12 cellular contexts compared by ENCODE assay signal in genomic region chr18:74899554-74899953, GRCh38.
A peak's percentile ranks its signal among the peaks of the same experiment; 100 is the strongest.
DNase-seq lines count a peak whose midpoint lies in the region; ATAC-seq, FAIRE-seq and TF ChIP-seq lines count a peak whose summit lies in the region.
"Had no signal": no experiment of that assay in that cellular context is flagged by ENCODE, and none has a peak within 500 bp of the region (broad histone marks: within the 10 kb centered on the region; RNA-seq: fewer than 3 reads in every experiment).

No MANE protein-coding gene starts in this region.

- peaks cover 2% of the 10 kb centered on the region for H3K27me3 Mint-ChIP-seq in neural progenitor cell (ENCODE audit: insufficient read depth, low read depth)
- H3K27me3 Mint-ChIP-seq in immature natural killer cell (ENCODE audit: low read depth in 3 of 3) = peaks cover 0 to 5% (median 0%) of the 10 kb centered on the region in 3 donors

- peak; percentile 79 for FAIRE-seq in D721Med (lab: Jason Lieb, UNC)

- H3K9me2 ChIP-seq in PC-3 (replicated peaks; ENCODE audit: low read length) = no peaks in the 10 kb centered on the region

- no peak overlapping the region for H2AFZ ChIP-seq in PC-3 (ENCODE audit: low read length)
- no peak overlapping the region for H2AFZ ChIP-seq in neural progenitor cell (replicated peaks)

- H3K4me3 ChIP-seq in PC-3 (ENCODE audit: low read length) = no peak overlapping the region
- no peak overlapping the region for H3K4me3 ChIP-seq in neural progenitor cell
- H3K4me3 ChIP-seq: tibial nerve had no signal

- H3K4me1 ChIP-seq in PC-3 (ENCODE audit: insufficient read depth, low read length) (peaks cover 30% of the 10 kb centered on the region), neural progenitor cell (no peaks in the 10 kb centered on the region)

- DNase-seq in D721Med (ENCODE audit: insufficient read length, low spot score) (no peak), NCI-H1092 treated with DMSO at 0.1 percent for 48 hours (lab: John Stamatoyannopoulos, UW) (peak; percentile 98), PC-3 (no peak), kidney tubule cell (ENCODE audit: low spot score) (peak; percentile 11), neural progenitor cell (ENCODE audit: low spot score) (no peak), immature natural killer cell (no peak)
- DNase-seq: activated naive CD4-positive, alpha-beta T cell; mesendoderm; NCI-H187 treated with DMSO at 0.1 percent for 48 hours; retina had no signal

- POLR2A ChIA-PET in PC-3 (lab: Charles Lee; ENCODE audit: unreplicated experiment) = no interaction called here

- no TSS peak for BruUV-seq in PC-3 (replicated peaks; lab: Mats Ljungman, UMichigan)

- H3K9me3 ChIP-seq in PC-3 (ENCODE audit: low read length) (no peaks in the 10 kb centered on the region), neural progenitor cell (ENCODE audit: low read depth) (no peaks in the 10 kb centered on the region)
- H3K9me3 ChIP-seq: tibial nerve had no signal

- no peaks in the 10 kb centered on the region for H3K27me3 ChIP-seq in PC-3 (ENCODE audit: low read length)
- H3K27me3 ChIP-seq in neural progenitor cell = no peaks in the 10 kb centered on the region
- H3K27me3 ChIP-seq: tibial nerve had no signal

- H3K9ac ChIP-seq in PC-3 (ENCODE audit: low read length) (no peak overlapping the region), neural progenitor cell (no peak overlapping the region)

- intact Hi-C loops in PC-3 (cut with micrococcal nuclease) = loop anchor here (5.0 kb wide), 4 partner anchors 92 to 578 kb away; no protein-coding TSS in a partner anchor

- H3K36me3 Mint-ChIP-seq in neural progenitor cell = no peaks in the 10 kb centered on the region
- H3K36me3 Mint-ChIP-seq in immature natural killer cell = peaks cover 0 to 3% (median 3%) of the 10 kb centered on the region in 3 donors

- H3F3A ChIP-seq in PC-3 (ENCODE audit: low read length, unreplicated experiment) (peaks cover 8% of the 10 kb centered on the region), neural progenitor cell (ENCODE audit: low read depth) (no peaks in the 10 kb centered on the region)

- CTCF ChIA-PET in PC-3 (lab: Charles Lee) = no interaction called here

- H3K4me3 Mint-ChIP-seq in neural progenitor cell = no peak overlapping the region
- no peak overlapping the region for H3K4me3 Mint-ChIP-seq in immature natural killer cell

- peak overlapping the region; percentile 79; the same call in 1 of the 2 replicates for H3K27ac ChIP-seq in PC-3 (ENCODE audit: low read length)
- H3K27ac ChIP-seq in neural progenitor cell = no peak overlapping the region
- H3K27ac ChIP-seq: tibial nerve had no signal

- ATAC-seq in PC-3 = no peak
- ATAC-seq in HG02970 (IDR thresholded peaks at IDR 0.05; ENCODE audit: low FRiP score, unreplicated experiment) = no peak

- H3K9me3 Mint-ChIP-seq in neural progenitor cell (no peaks in the 10 kb centered on the region), immature natural killer cell (no peaks in the 10 kb centered on the region)

- H3K4me2 ChIP-seq in PC-3 (ENCODE audit: low read length) (peak overlapping the region; percentile 0; the same call in 1 of the 2 replicates), neural progenitor cell (no peak overlapping the region)

- peaks cover 41% of the 10 kb centered on the region for H3K4me1 Mint-ChIP-seq in neural progenitor cell
- H3K4me1 Mint-ChIP-seq in immature natural killer cell = peaks cover 15% of the 10 kb centered on the region in 2 donors

- no peaks in the 10 kb centered on the region for H4K20me1 ChIP-seq in PC-3 (ENCODE audit: low read length)
- no peaks in the 10 kb centered on the region for H4K20me1 ChIP-seq in neural progenitor cell (ENCODE audit: low read depth)

- H3K36me3 ChIP-seq in PC-3 (ENCODE audit: low read depth, low read length) (no peaks in the 10 kb centered on the region), neural progenitor cell (no peaks in the 10 kb centered on the region)
- H3K36me3 ChIP-seq: tibial nerve had no signal

- H3K27ac Mint-ChIP-seq in neural progenitor cell (no peak overlapping the region), immature natural killer cell (no peak overlapping the region)

- no peak for TF ChIP-seq CTCF in D721Med (IDR thresholded peaks at IDR 0.05; ENCODE audit: insufficient read depth, missing control alignments)
- TF ChIP-seq CTCF in PC-3 (conservative IDR thresholded peaks at IDR 0.05; ENCODE audit: low read depth, low read length) = no peak
- no peak for TF ChIP-seq CTCF in neural progenitor cell (IDR thresholded peaks at IDR 0.05)

- H3K79me2 ChIP-seq in PC-3 (ENCODE audit: low read length) = no peaks in the 10 kb centered on the region
- no peaks in the 10 kb centered on the region for H3K79me2 ChIP-seq in neural progenitor cell (ENCODE audit: low read depth)

Comparison
In these comparisons a context has a peak if more than half of its experiments do, and no peak if none do; other contexts are left out.
1. DNase-seq: peak in NCI-H1092 treated with DMSO at 0.1 percent for 48 hours (single experiment) and kidney tubule cell (single experiment); none in D721Med (single experiment), PC-3 (single experiment), neural progenitor cell (single experiment) and immature natural killer cell (0 of 3).